In the genomic region with DNA sequence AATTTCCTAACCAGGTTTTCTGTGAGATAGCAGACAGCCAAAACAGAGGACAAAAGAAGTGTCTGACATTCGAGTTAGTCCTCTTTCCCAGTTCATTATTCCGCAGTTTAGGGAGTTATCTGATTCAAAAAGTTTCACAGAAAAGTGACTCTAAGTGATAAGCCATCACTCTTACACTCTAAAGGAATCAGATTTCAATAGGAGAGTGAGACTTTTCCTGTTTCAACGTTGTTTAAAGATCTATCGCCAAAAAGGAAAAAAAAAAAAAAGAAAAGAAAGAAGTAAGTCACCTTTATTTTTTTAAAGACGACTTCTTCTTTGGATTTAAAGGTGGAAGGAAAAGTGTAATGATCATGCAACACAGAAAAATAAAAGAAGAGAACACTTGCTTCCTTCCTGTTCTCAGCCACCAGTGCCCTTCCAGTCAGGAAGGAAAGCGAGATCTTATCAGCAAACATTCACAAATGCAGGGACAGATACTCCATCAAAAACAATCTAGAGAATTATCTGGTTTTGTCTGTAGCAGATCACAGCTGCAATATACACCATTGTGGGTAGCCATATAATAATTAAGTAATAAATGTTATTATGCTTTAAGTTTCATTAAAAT, we compare ENCODE assay signal across 19 cellular contexts. TPM values are rescaled to one million over a fixed set of nuclear protein-coding genes. Genes with fewer than 3 reads are reported as not detected.
A peak's percentile ranks its signal among the peaks of the same experiment; 100 is the strongest.
DNase-seq lines count a peak whose midpoint lies in the region; ATAC-seq and TF ChIP-seq lines count a peak whose summit lies in the region.
"Had no signal": no experiment of that assay in that cellular context is flagged by ENCODE, and none has a peak within 500 bp of the region (broad histone marks: within the 10 kb centered on the region; RNA-seq: fewer than 3 reads in every experiment).

No MANE protein-coding gene starts in this region.

- no peak for TF ChIP-seq CTCF in spleen (IDR thresholded peaks at IDR 0.05 in 8 of 11, conservative IDR thresholded peaks at IDR 0.05 in 3 of 11)

- no peak for TF ChIP-seq POLR2A in spleen (IDR thresholded peaks at IDR 0.05)

- 6 to 18% (median 9%) methylated on average over 6 of the region's 6 CpGs for WGBS in spleen, 5 donors

- no peak for ATAC-seq in stimulated activated naive CD8-positive, alpha-beta T cell treated with anti-CD3 and anti-CD28 coated beads, Interleukin-15, Interleukin-2, amounts not matched to agents 100 U/mL and 50 U/mL, for 24 hours

- peaks cover 0 to 25% (median 0%) of the 10 kb centered on the region in 6 donors for H3K4me1 ChIP-seq in spleen
- H3K4me1 ChIP-seq: sigmoid colon, thyroid gland had no signal

- peak; percentile 8 for DNase-seq in DMS 273 (lab: John Stamatoyannopoulos, UW; ENCODE audit: unreplicated experiment)
- DNase-seq in DMS 273 treated with DMSO at 0.1 percent for 48 hours (lab: John Stamatoyannopoulos, UW): no peak
- DNase-seq in NCI-H69 (lab: John Stamatoyannopoulos, UW): peak; percentile 3
- peak; percentile 21 for DNase-seq in iris pigment epithelial cell (ENCODE audit: low read depth)
- DNase-seq in spleen: no peak
- no peak for DNase-seq in NCI-H2081 (lab: John Stamatoyannopoulos, UW)
- DNase-seq in stimulated activated naive CD8-positive, alpha-beta T cell treated with anti-CD3 and anti-CD28 coated beads, Interleukin-15, Interleukin-2, amounts not matched to agents 100 U/mL and 50 U/mL, for 24 hours: no peak
- no peak for DNase-seq in stimulated activated CD4-positive, alpha-beta T cell treated with anti-CD3 and anti-CD28 coated beads, Interleukin-1b, Interleukin-23, amount 100 ng/mL, for 48 hours
- DNase-seq: 8988T; activated CD4-positive, alpha-beta T cell treated with anti-CD3 and anti-CD28 coated beads, Interleukin-2, amount 10 ng/mL, durations not matched to agents 24 days and 14 days; activated naive CD4-positive, alpha-beta T cell treated with anti-CD3 and anti-CD28 coated beads for 36 hours; DMS79 treated with DMSO at 0.1 percent for 48 hours; NCI-H146; NCI-H510A; sigmoid colon; stimulated activated CD4-positive, alpha-beta T cell treated with anti-CD3 and anti-CD28 coated beads, Interleukin-4, amount 100 ng/mL, for 4 hours; thyroid gland had no signal

- H3K27ac ChIP-seq in spleen: peak overlapping the region in 6 of 8 donors; percentile 11 to 43 (median 35)
- H3K27ac ChIP-seq: coronary artery, SJSA1 had no signal

- intact Hi-C loops in spleen (cut with DNase I; ENCODE audit: low total_unique reads): no loop called here

- H3K36me3 ChIP-seq in spleen: no peaks in the 10 kb centered on the region
- H3K36me3 ChIP-seq: sigmoid colon, thyroid gland had no signal

- H3K9me3 ChIP-seq in spleen: peaks cover 0 to 21% (median 5%) of the 10 kb centered on the region in 8 donors
- H3K9me3 ChIP-seq: sigmoid colon, SJSA1, thyroid gland had no signal

- H3K4me3 ChIP-seq in spleen: no peak overlapping the region
- H3K4me3 ChIP-seq: coronary artery, sigmoid colon, SJSA1, thyroid gland had no signal

- no peaks in the 10 kb centered on the region for H3K27me3 ChIP-seq in spleen (replicated peaks in 1 of 7)
- H3K27me3 ChIP-seq: sigmoid colon, SJSA1, thyroid gland had no signal

RNA-seq across cellular contexts. Expression of gene TFPI, which starts 49.8 kb away (rescaled TPM):
- total RNA-seq in spleen: 100 to 1,000 TPM in 1 of 7 donors, 10 to 100 TPM in 6; 38.0 to 117 (median 57.4) TPM
- 10 to 100 TPM in 2 of 3 donors, 1 to 10 TPM in 1; 7.4 to 18.4 (median 12.0) TPM for polyA plus RNA-seq in spleen
- total RNA-seq: activated naive CD4-positive, alpha-beta T cell treated with anti-CD3 and anti-CD28 coated beads for 36 hours had no signal

RNA-seq across cellular contexts. Expression of gene CALCRL, which starts 56.4 kb away (rescaled TPM):
- 10 to 100 TPM in 6 of 7 donors, 1 to 10 TPM in 1; 9.4 to 42.7 (median 28.8) TPM for total RNA-seq in spleen
- 1 to 10 TPM; 2.9 to 5.9 (median 3.5) TPM for polyA plus RNA-seq in spleen

Comparison
In these comparisons a context has a peak if more than half of its experiments do, and no peak if none do; other contexts are left out.
1. DNase-seq: peak in DMS 273 (single experiment), NCI-H69 (single experiment) and iris pigment epithelial cell (single experiment); none in DMS 273 treated with DMSO at 0.1 percent for 48 hours (single experiment), spleen (single experiment), NCI-H2081 (0 of 2), stimulated activated naive CD8-positive, alpha-beta T cell treated with anti-CD3 and anti-CD28 coated beads, Interleukin-15, Interleukin-2, amounts not matched to agents 100 U/mL and 50 U/mL, for 24 hours (single experiment) and stimulated activated CD4-positive, alpha-beta T cell treated with anti-CD3 and anti-CD28 coated beads, Interleukin-1b, Interleukin-23, amount 100 ng/mL, for 48 hours (single experiment).